In genomic region chr14:94953541-94954260, GRCh38 we compare ENCODE assay signal across 3 cellular contexts.
"Had no signal": no experiment of that assay in that cellular context is flagged by ENCODE, and none has a peak within 500 bp of the region (broad histone marks: within the 10 kb centered on the region; RNA-seq: fewer than 3 reads in every experiment).

No MANE protein-coding gene starts in this region.

- DNase-seq: GDM1, GF-D8 had no signal

- ATAC-seq: GM12878 had no signal

- H3K4me3 ChIP-seq: GM12878 had no signal
